9 cellular contexts compared by ENCODE assay signal in the genomic region with DNA sequence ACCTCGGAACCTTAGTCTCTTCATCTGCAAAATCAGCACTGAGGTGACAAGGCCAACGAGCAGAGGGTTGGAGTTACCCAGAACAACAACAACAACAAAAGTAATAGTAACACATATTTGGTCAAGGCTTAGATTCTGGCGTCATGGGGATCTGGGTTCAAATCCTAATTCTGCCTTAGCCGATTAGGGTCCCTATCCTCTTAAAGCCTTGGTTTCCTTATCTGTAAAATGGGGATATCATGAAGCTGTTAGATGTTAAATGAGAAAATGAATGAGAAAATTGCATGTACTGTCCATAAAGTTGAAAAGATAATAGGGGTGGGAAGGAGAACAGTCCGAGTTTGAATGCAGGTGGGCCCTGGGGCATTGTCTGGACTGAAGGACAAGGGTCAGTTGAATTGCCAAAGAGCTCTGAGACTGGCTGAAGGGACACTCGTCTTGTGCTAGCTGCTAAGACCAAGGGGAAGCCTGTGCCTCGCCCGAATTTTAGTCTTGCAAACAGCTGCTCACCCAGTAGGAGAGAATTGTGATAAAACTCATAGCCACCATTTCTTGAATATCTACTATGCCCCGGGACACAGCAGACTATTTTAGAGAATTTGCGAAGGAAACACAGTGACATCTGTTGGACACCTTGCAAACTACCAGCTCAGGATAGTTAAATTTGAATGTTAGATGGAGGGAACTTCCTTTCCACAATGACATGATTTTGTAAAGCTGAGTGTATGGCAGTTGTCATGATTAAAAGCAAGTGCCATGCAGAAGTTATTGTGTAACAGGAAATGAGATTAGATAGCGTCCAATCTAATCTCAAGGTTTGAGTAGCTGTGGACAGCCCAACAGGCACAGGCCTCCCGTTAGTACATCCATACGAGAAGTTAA. TPM values are rescaled to one million over a fixed set of nuclear protein-coding genes. Genes with fewer than 3 reads are reported as not detected.
DNase-seq lines count a peak whose midpoint lies in the region; ATAC-seq, FAIRE-seq and TF ChIP-seq lines count a peak whose summit lies in the region.
"Had no signal": no experiment of that assay in that cellular context is flagged by ENCODE, and none has a peak within 500 bp of the region (broad histone marks: within the 10 kb centered on the region; RNA-seq: fewer than 3 reads in every experiment).

No MANE protein-coding gene starts in this region.

- no peaks in the 10 kb centered on the region for H3K27me3 Mint-ChIP-seq in activated CD4-positive, alpha-beta T cell treated with anti-CD3 and anti-CD28 coated beads, Interleukin-2, amount 10 ng/mL, durations not matched to agents 24 days and 14 days
- H3K27me3 Mint-ChIP-seq in natural killer cell (ENCODE audit: low read depth in 2 of 2) = no peaks in the 10 kb centered on the region

- H3K27me3 ChIP-seq in esophagus squamous epithelium = no peaks in the 10 kb centered on the region
- H3K27me3 ChIP-seq: SJSA1 had no signal

- 40 to 44% methylated on average over 13 of the region's 13 CpGs for WGBS in esophagus squamous epithelium, 2 donors

- FAIRE-seq in H54 (lab: Jason Lieb, UNC) = peak; percentile 45

- no peak for TF ChIP-seq POLR2A in H54 (IDR thresholded peaks at IDR 0.05; ENCODE audit: low read depth, low read length)
- TF ChIP-seq POLR2A in esophagus squamous epithelium (IDR thresholded peaks at IDR 0.05) = no peak

- no peaks in the 10 kb centered on the region for H3K9me3 ChIP-seq in esophagus squamous epithelium
- H3K9me3 ChIP-seq: SJSA1 had no signal

- H3K36me3 ChIP-seq in esophagus squamous epithelium = no peaks in the 10 kb centered on the region
- H3K36me3 ChIP-seq: SJSA1 had no signal

- intact Hi-C loops in activated CD4-positive, alpha-beta T cell treated with anti-CD3 and anti-CD28 coated beads, Interleukin-2, amount 10 ng/mL, durations not matched to agents 24 days and 14 days (cut with micrococcal nuclease) = loop anchor here (1.0 to 10.0 kb wide), 6 partner anchors 27 to 388 kb away; a partner anchor contains a TSS
- intact Hi-C loops in esophagus squamous epithelium (cut with DNase I) = loop anchor here (10.0 kb wide), 1 partner anchor 387 kb away; a partner anchor contains a TSS
- intact Hi-C loops in natural killer cell (cut with micrococcal nuclease) = loop anchor here (2.0 to 5.0 kb wide), 2 partner anchors 325 to 389 kb away; a partner anchor contains a TSS

- H3K27ac ChIP-seq in esophagus squamous epithelium = no peak overlapping the region
- H3K27ac ChIP-seq: SJSA1 had no signal

- peak; percentile 51 to 87 (median 67) for TF ChIP-seq CTCF in esophagus squamous epithelium (IDR thresholded peaks at IDR 0.05)
- TF ChIP-seq CTCF in natural killer cell (IDR thresholded peaks at IDR 0.05) = peak; percentile 59

- DNase-seq in CMK (ENCODE audit: low read depth) (peak; percentile 26), H54 (ENCODE audit: insufficient read length, low spot score) (peak; percentile 63), NCI-H345 (lab: John Stamatoyannopoulos, UW) (peak; percentile 47), esophagus squamous epithelium (lab: John Stamatoyannopoulos, UW) (no peak), natural killer cell (no peak)
- peak; percentile 84 for DNase-seq in activated CD4-positive, alpha-beta T cell treated with anti-CD3 and anti-CD28 coated beads, Interleukin-2, amount 10 ng/mL, durations not matched to agents 24 days and 14 days

- no peak overlapping the region for H3K4me3 ChIP-seq in esophagus squamous epithelium
- H3K4me3 ChIP-seq: SJSA1 had no signal

- no peak overlapping the region for H3K4me3 Mint-ChIP-seq in activated CD4-positive, alpha-beta T cell treated with anti-CD3 and anti-CD28 coated beads, Interleukin-2, amount 10 ng/mL, durations not matched to agents 24 days and 14 days
- H3K4me3 Mint-ChIP-seq in natural killer cell = no peak overlapping the region

- H3K9me3 Mint-ChIP-seq in activated CD4-positive, alpha-beta T cell treated with anti-CD3 and anti-CD28 coated beads, Interleukin-2, amount 10 ng/mL, durations not matched to agents 24 days and 14 days = no peaks in the 10 kb centered on the region
- H3K9me3 Mint-ChIP-seq in natural killer cell = no peaks in the 10 kb centered on the region

- ATAC-seq in natural killer cell = peak; percentile 87 to 91 (median 88)
- ATAC-seq in GM21381 (IDR thresholded peaks at IDR 0.05; ENCODE audit: unreplicated experiment) = no peak
- ATAC-seq in GM19351 (IDR thresholded peaks at IDR 0.05; ENCODE audit: unreplicated experiment) = no peak

- no peaks in the 10 kb centered on the region for H3K36me3 Mint-ChIP-seq in activated CD4-positive, alpha-beta T cell treated with anti-CD3 and anti-CD28 coated beads, Interleukin-2, amount 10 ng/mL, durations not matched to agents 24 days and 14 days (ENCODE audit: low read depth)
- H3K36me3 Mint-ChIP-seq in natural killer cell = no peaks in the 10 kb centered on the region

- peaks cover 0 to 5% (median 0%) of the 10 kb centered on the region in 3 donors for H3K4me1 ChIP-seq in esophagus squamous epithelium
- H3K4me1 ChIP-seq: SJSA1 had no signal

- H3K4me1 Mint-ChIP-seq in activated CD4-positive, alpha-beta T cell treated with anti-CD3 and anti-CD28 coated beads, Interleukin-2, amount 10 ng/mL, durations not matched to agents 24 days and 14 days = peaks cover 5% of the 10 kb centered on the region
- H3K4me1 Mint-ChIP-seq in natural killer cell = peaks cover 0 to 5% of the 10 kb centered on the region in 2 donors

- H3K27ac Mint-ChIP-seq in activated CD4-positive, alpha-beta T cell treated with anti-CD3 and anti-CD28 coated beads, Interleukin-2, amount 10 ng/mL, durations not matched to agents 24 days and 14 days = no peak overlapping the region
- no peak overlapping the region for H3K27ac Mint-ChIP-seq in natural killer cell

RNA-seq across cellular contexts. Expression of a gene that starts 6.8 kb away (rescaled TPM):
- total RNA-seq in activated CD4-positive, alpha-beta T cell treated with anti-CD3 and anti-CD28 coated beads, Interleukin-2, amount 10 ng/mL, durations not matched to agents 24 days and 14 days = not detected in 2 replicates
- not detected for total RNA-seq in esophagus squamous epithelium
- not detected for total RNA-seq in natural killer cell
- total RNA-seq: SJSA1 had no signal

RNA-seq across cellular contexts. Expression of a gene that starts 44.7 kb away (rescaled TPM):
- 32.5 and 35.3 TPM in 2 replicates for total RNA-seq in activated CD4-positive, alpha-beta T cell treated with anti-CD3 and anti-CD28 coated beads, Interleukin-2, amount 10 ng/mL, durations not matched to agents 24 days and 14 days
- total RNA-seq in esophagus squamous epithelium = 10 to 100 TPM in 1 of 4 donors, 1 to 10 TPM in 3; 7.8 to 15.6 (median 8.6) TPM
- 10 to 100 TPM; 16.0 to 19.9 (median 18.0) TPM for total RNA-seq in natural killer cell

Comparison
In these comparisons a context has a peak if more than half of its experiments do, and no peak if none do; other contexts are left out.
1. DNase-seq: peak in CMK (single experiment), H54 (single experiment), NCI-H345 (single experiment) and activated CD4-positive, alpha-beta T cell treated with anti-CD3 and anti-CD28 coated beads, Interleukin-2, amount 10 ng/mL, durations not matched to agents 24 days and 14 days (single experiment); none in esophagus squamous epithelium (single experiment) and natural killer cell (single experiment).
2. ATAC-seq: peak in natural killer cell (3 of 3); none in GM21381 (single experiment) and GM19351 (single experiment).